21 cellular contexts compared by ENCODE assay signal in the genomic region with DNA sequence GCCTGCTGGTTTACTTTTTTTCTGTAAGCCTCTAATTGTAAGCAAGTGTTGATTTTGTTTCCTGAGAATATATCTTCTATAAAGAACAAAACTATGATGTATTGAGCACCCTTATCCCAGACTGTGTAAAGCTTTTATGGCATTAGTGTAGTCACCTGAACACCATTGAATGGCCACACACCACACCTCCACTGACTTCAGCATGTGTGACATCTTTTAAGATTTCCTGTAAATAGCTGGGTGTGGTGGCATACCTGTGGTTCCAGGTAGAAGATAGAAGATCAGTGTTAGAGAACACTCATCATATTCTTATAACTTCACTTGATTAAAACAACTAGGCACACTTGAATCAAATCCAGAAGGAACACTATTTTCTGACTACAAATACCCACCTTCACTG. TPM values are rescaled to one million over a fixed set of nuclear protein-coding genes. Genes with fewer than 3 reads are reported as not detected.
"Had no signal": no experiment of that assay in that cellular context is flagged by ENCODE, and none has a peak within 500 bp of the region (broad histone marks: within the 10 kb centered on the region; RNA-seq: fewer than 3 reads in every experiment).

No MANE protein-coding gene starts in this region.

- ATAC-seq: Panc1 had no signal

- DNase-seq: KBM-7, MM.1S, NCI-H1105, NCI-H1417, NCI-H1436 treated with DMSO at 0.1 percent for 48 hours, NCI-H1694, NCI-H187 treated with DMSO at 0.1 percent for 48 hours, NCI-H2029 treated with DMSO at 0.1 percent for 48 hours, NCI-H2171 treated with DMSO at 0.1 percent for 48 hours, NCI-H345, NCI-H446 treated with DMSO at 0.1 percent for 48 hours, NCI-H510A treated with DMSO at 0.1 percent for 48 hours, NCI-H526, SHP77, SK-N-SH, SW 1271, T-helper 1 cell had no signal

- H3K27ac ChIP-seq: HL-60, RWPE1 had no signal

RNA-seq across cellular contexts. Expression of a gene that starts 55.6 kb away (rescaled TPM):
- total RNA-seq: LHCN-M2 had no signal
